18 cellular contexts compared by ENCODE assay signal in the genomic region with DNA sequence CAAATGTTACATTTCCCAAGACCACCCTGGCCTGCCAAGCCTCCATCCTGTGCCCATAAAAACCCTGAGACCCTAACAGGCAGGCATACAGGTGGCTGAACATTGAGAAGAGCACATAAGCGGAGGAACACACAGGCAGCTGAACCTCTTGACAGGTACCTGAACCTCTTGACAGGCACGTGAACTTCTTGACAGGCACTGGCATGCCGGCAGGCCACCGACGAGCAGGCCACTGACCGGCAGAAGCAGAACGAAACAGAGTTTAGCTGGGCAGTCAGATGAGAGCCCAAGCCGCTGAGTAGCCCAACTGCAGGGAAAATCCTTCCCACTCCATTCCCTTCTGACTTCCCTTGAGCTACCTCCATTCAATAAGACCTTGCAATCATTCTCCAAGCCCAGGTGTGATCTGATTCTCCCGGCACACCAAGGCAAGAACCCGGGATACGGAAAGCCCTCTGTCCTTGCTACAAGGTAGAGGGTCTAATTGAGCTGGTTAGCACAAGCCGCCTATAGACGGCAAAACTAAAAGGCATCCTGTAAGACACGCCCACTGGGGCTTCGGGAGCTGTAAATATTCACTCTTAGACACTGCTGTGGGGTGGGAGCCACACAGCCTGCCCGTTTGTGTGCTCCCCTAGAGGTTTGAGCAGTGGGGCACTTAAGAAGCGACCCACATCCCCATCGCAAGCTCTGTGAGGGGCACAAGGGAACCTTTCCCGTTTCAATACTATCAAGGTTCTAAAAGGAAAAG.
"Had no signal": no experiment of that assay in that cellular context is flagged by ENCODE, and none has a peak within 500 bp of the region (broad histone marks: within the 10 kb centered on the region; RNA-seq: fewer than 3 reads in every experiment).

No MANE protein-coding gene starts in this region.

- DNase-seq: activated CD4-positive, alpha-beta T cell treated with anti-CD3 and anti-CD28 coated beads, Interleukin-2, amount 50 U/mL, for 48 hours; activated T-cell treated with anti-CD3 and anti-CD28 coated beads, Interleukin-2, amount 50 U/mL, for 24 hours; amniotic stem cell; body of pancreas; central memory CD4-positive, alpha-beta T cell; effector CD4-positive, alpha-beta T cell; esophagus squamous epithelium; kidney glomerular epithelial cell; naive B cell; sigmoid colon; stimulated activated CD4-positive, alpha-beta T cell treated with anti-CD3 and anti-CD28 coated beads, Interleukin-1b, Interleukin-23, amount 100 ng/mL, for 48 hours; stimulated activated naive CD8-positive, alpha-beta T cell treated with anti-CD3 and anti-CD28 coated beads, Interleukin-15, amount 100 ng/mL, for 72 hours had no signal

- H3K9me3 ChIP-seq: body of pancreas, pancreas, sigmoid colon had no signal

- H3K4me3 Mint-ChIP-seq: activated naive CD8-positive, alpha-beta T cell; activated T-cell treated with anti-CD3 and anti-CD28 coated beads, Interleukin-2, amount 50 U/mL, for 24 hours; naive B cell; stimulated activated naive CD8-positive, alpha-beta T cell treated with anti-CD3 and anti-CD28 coated beads, Interleukin-15, amount 100 ng/mL, for 72 hours; T-helper 2 cell treated with Interferon-gamma antibody and Interleukin-4, amounts not matched to agents 5 μg/mL and 100 μg/mL, for 36 hours had no signal

- H3K4me1 ChIP-seq: body of pancreas, esophagus squamous epithelium, pancreas, sigmoid colon had no signal

- H3K4me3 ChIP-seq: body of pancreas, coronary artery, esophagus squamous epithelium, hepatocyte, pancreas, sigmoid colon had no signal

- H3K27me3 Mint-ChIP-seq: activated naive CD8-positive, alpha-beta T cell; activated T-cell treated with anti-CD3 and anti-CD28 coated beads, Interleukin-2, amount 50 U/mL, for 24 hours; naive B cell; stimulated activated naive CD8-positive, alpha-beta T cell treated with anti-CD3 and anti-CD28 coated beads, Interleukin-15, amount 100 ng/mL, for 72 hours had no signal

- H3K27ac Mint-ChIP-seq: activated naive CD8-positive, alpha-beta T cell; activated T-cell treated with anti-CD3 and anti-CD28 coated beads, Interleukin-2, amount 50 U/mL, for 24 hours; stimulated activated naive CD8-positive, alpha-beta T cell treated with anti-CD3 and anti-CD28 coated beads, Interleukin-15, amount 100 ng/mL, for 72 hours; T-helper 2 cell treated with Interferon-gamma antibody and Interleukin-4, amounts not matched to agents 5 μg/mL and 100 μg/mL, for 36 hours had no signal

- H3K4me1 Mint-ChIP-seq: naive B cell; stimulated activated naive CD8-positive, alpha-beta T cell treated with anti-CD3 and anti-CD28 coated beads, Interleukin-15, amount 100 ng/mL, for 72 hours had no signal

- ATAC-seq: activated CD4-positive, CD25-positive, alpha-beta regulatory T cell treated with anti-CD3 and anti-CD28 coated beads, Interleukin-2, amount 50 U/mL, for 24 hours; body of pancreas; pancreas; stimulated activated naive CD8-positive, alpha-beta T cell treated with anti-CD3 and anti-CD28 coated beads, Interleukin-15, amount 100 ng/mL, for 72 hours had no signal

- H3K36me3 ChIP-seq: esophagus squamous epithelium, pancreas, sigmoid colon had no signal

- H3K27ac ChIP-seq: body of pancreas, coronary artery, esophagus squamous epithelium, hepatocyte, pancreas, sigmoid colon had no signal

- H3K36me3 Mint-ChIP-seq: activated naive CD8-positive, alpha-beta T cell; naive B cell had no signal

- H3K27me3 ChIP-seq: body of pancreas, esophagus squamous epithelium, hepatocyte, pancreas, sigmoid colon had no signal
